In genomic region chr22:39175127-39176066, GRCh38 we compare ENCODE assay signal across 8 cellular contexts. TPM values are rescaled to one million over a fixed set of nuclear protein-coding genes. Genes with fewer than 3 reads are reported as not detected.
A peak's percentile ranks its signal among the peaks of the same experiment; 100 is the strongest.
DNase-seq lines count a peak whose midpoint lies in the region; ATAC-seq, FAIRE-seq and TF ChIP-seq lines count a peak whose summit lies in the region.

No MANE protein-coding gene starts in this region.

- POLR2A ChIA-PET in endothelial cell of umbilical vein (lab: Charles Lee), result interaction anchor here (0.6 to 2.0 kb wide), 6 partner anchors 39 to 143 kb away, joined by 3 to 7 read pairs (median 6); no protein-coding TSS in a partner anchor

- CTCF ChIA-PET in endothelial cell of umbilical vein (lab: Charles Lee), result interaction anchor here (1.0 to 5.9 kb wide), 11 partner anchors 39 to 354 kb away, joined by 3 to 72 read pairs (median 4); partner anchors contain the start of gene PDGFB
- CTCF ChIA-PET in activated CD8-positive, alpha-beta memory T cell treated with anti-CD3 and anti-CD28 coated beads, Interleukin-2, amount 10 ng/mL, durations not matched to agents 7 days and 5 days (lab: Charles Lee), result interaction anchor here (0.9 to 9.4 kb wide), 4 partner anchors 130 to 353 kb away, joined by 3 to 254 read pairs (median 61); partner anchors contain the start of gene RPL3

- TF ChIP-seq POLR2A in endothelial cell of umbilical vein (IDR thresholded peaks at IDR 0.05; ENCODE audit: low read depth, low read length), result no peak

- H3K36me3 ChIP-seq in endothelial cell of umbilical vein (ENCODE audit: control insufficient read depth in 2 of 2, extremely low read depth in 1 of 2, insufficient read depth in 2 of 2, low read length in 2 of 2), result no peaks in the 10 kb centered on the region

- H3K9me3 ChIP-seq in endothelial cell of umbilical vein (replicated peaks; ENCODE audit: control insufficient read depth, insufficient read depth, low read length), result no peaks in the 10 kb centered on the region

- H3K27me3 ChIP-seq in endothelial cell of umbilical vein (ENCODE audit: control insufficient read depth in 2 of 2, insufficient read depth in 2 of 2, low read length in 2 of 2), result no peaks in the 10 kb centered on the region

- peak overlapping the region; percentile 80 for H3K9ac ChIP-seq in endothelial cell of umbilical vein (replicated peaks; ENCODE audit: extremely low read depth, insufficient read depth, low read length)

- H3K9me1 ChIP-seq in endothelial cell of umbilical vein (replicated peaks; ENCODE audit: control insufficient read depth, extremely low read depth, insufficient read depth, low read length), result no peaks in the 10 kb centered on the region

- intact Hi-C loops in endothelial cell of umbilical vein (cut with micrococcal nuclease), result loop anchor here (10.0 kb wide), 1 partner anchor 349 kb away; the partner anchor contains the start of gene ATF4

- FAIRE-seq in endothelial cell of umbilical vein (lab: Jason Lieb, UNC), result peak; percentile 33

- H3K9me3 Mint-ChIP-seq in nephron, result no peaks in the 10 kb centered on the region
- H3K9me3 Mint-ChIP-seq in activated CD8-positive, alpha-beta memory T cell treated with anti-CD3 and anti-CD28 coated beads, Interleukin-2, amount 10 ng/mL, durations not matched to agents 7 days and 5 days (ENCODE audit: low read depth), result no peaks in the 10 kb centered on the region

- H3K79me2 ChIP-seq in endothelial cell of umbilical vein (ENCODE audit: control insufficient read depth, insufficient read depth, low read length), result no peaks in the 10 kb centered on the region

- dilution Hi-C loops in endothelial cell of umbilical vein (cut with MboI; ENCODE audit: extremely low pct_ligation_motif_present, low sequenced_read_pairs), result no loop called here

- TF ChIP-seq CTCF in endothelial cell of umbilical vein (IDR thresholded peaks at IDR 0.05; ENCODE audit: extremely low read depth in 1 of 2, insufficient read depth in 1 of 2, low read depth in 1 of 2, low read length in 2 of 2), result no peak
- TF ChIP-seq CTCF in nephron (IDR thresholded peaks at IDR 0.05; ENCODE audit: unreplicated experiment in 3 of 3), result no peak

- peak; percentile 46 for DNase-seq in A172 (ENCODE audit: low spot score)
- peak; percentile 50 for DNase-seq in LHCN-M2 (ENCODE audit: low read depth)
- DNase-seq in endothelial cell of umbilical vein (ENCODE audit: low read depth, low spot score), result peak; percentile 64
- DNase-seq in AG08395 (ENCODE audit: low spot score), result no peak
- no peak for DNase-seq in activated CD8-positive, alpha-beta memory T cell treated with anti-CD3 and anti-CD28 coated beads, Interleukin-2, amount 10 ng/mL, durations not matched to agents 7 days and 5 days
- no peak for DNase-seq in activated CD4-positive, alpha-beta T cell treated with anti-CD3 and anti-CD28 coated beads, Interleukin-2, amount 50 U/mL, for 4 hours

- BruUV-seq in endothelial cell of umbilical vein (replicated peaks; lab: Mats Ljungman, UMichigan), result no TSS peak

- peak overlapping the region; percentile 84 to 96 (median 92) for H3K27ac Mint-ChIP-seq in nephron
- no peak overlapping the region for H3K27ac Mint-ChIP-seq in activated CD8-positive, alpha-beta memory T cell treated with anti-CD3 and anti-CD28 coated beads, Interleukin-2, amount 10 ng/mL, durations not matched to agents 7 days and 5 days

- peaks cover 63% of the 10 kb centered on the region for H3K4me1 Mint-ChIP-seq in nephron
- peaks cover 48% of the 10 kb centered on the region for H3K4me1 Mint-ChIP-seq in activated CD8-positive, alpha-beta memory T cell treated with anti-CD3 and anti-CD28 coated beads, Interleukin-2, amount 10 ng/mL, durations not matched to agents 7 days and 5 days

- no peak overlapping the region for H2AFZ ChIP-seq in endothelial cell of umbilical vein (ENCODE audit: low read depth, low read length)

- peak overlapping the region; percentile 99 for H3K27ac ChIP-seq in endothelial cell of umbilical vein (ENCODE audit: insufficient read depth, low read depth, low read length)

- H4K20me1 ChIP-seq in endothelial cell of umbilical vein (replicated peaks; ENCODE audit: control insufficient read depth, extremely low read depth, insufficient read depth, low read length), result no peaks in the 10 kb centered on the region

- H3K4me3 Mint-ChIP-seq in nephron, result no peak overlapping the region
- H3K4me3 Mint-ChIP-seq in activated CD8-positive, alpha-beta memory T cell treated with anti-CD3 and anti-CD28 coated beads, Interleukin-2, amount 10 ng/mL, durations not matched to agents 7 days and 5 days, result no peak overlapping the region

- ATAC-seq in activated CD8-positive, alpha-beta memory T cell treated with anti-CD3 and anti-CD28 coated beads, Interleukin-2, amount 10 ng/mL, durations not matched to agents 7 days and 5 days, result no peak
- ATAC-seq in GM21360 (IDR thresholded peaks at IDR 0.05; ENCODE audit: unreplicated experiment), result no peak

- no peaks in the 10 kb centered on the region for H3K36me3 Mint-ChIP-seq in nephron (ENCODE audit: low read depth)
- H3K36me3 Mint-ChIP-seq in activated CD8-positive, alpha-beta memory T cell treated with anti-CD3 and anti-CD28 coated beads, Interleukin-2, amount 10 ng/mL, durations not matched to agents 7 days and 5 days, result no peaks in the 10 kb centered on the region

- peaks cover 85% of the 10 kb centered on the region for H3K4me1 ChIP-seq in endothelial cell of umbilical vein (ENCODE audit: control insufficient read depth, extremely low read depth, insufficient read depth, low read length)

- no peak overlapping the region for H3K4me3 ChIP-seq in endothelial cell of umbilical vein (replicated peaks in 1 of 3; ENCODE audit: insufficient read depth in 1 of 3, low read depth in 1 of 3, low read length in 3 of 3)

- peaks cover 5% of the 10 kb centered on the region for H3K27me3 Mint-ChIP-seq in nephron (ENCODE audit: low read depth)
- peaks cover 10% of the 10 kb centered on the region for H3K27me3 Mint-ChIP-seq in activated CD8-positive, alpha-beta memory T cell treated with anti-CD3 and anti-CD28 coated beads, Interleukin-2, amount 10 ng/mL, durations not matched to agents 7 days and 5 days

- peak overlapping the region; percentile 4 for H3K4me2 ChIP-seq in endothelial cell of umbilical vein (ENCODE audit: insufficient read depth, low read length)

TF ChIP-seq in endothelial cell of umbilical vein, 7 proteins besides CTCF, POLR2A, EP300 and RAD21:
- TF ChIP-seq GATA2 (IDR thresholded peaks at IDR 0.05; ENCODE audit: insufficient read depth, insufficient read length, low read depth, low read length), result no peak
- no peak for TF ChIP-seq MAX (IDR thresholded peaks at IDR 0.05; ENCODE audit: insufficient read depth, insufficient read length)
- no peak for TF ChIP-seq MYC (IDR thresholded peaks at IDR 0.05; ENCODE audit: low read depth, low read length)
- TF ChIP-seq JUN (IDR thresholded peaks at IDR 0.05; ENCODE audit: borderline replicate concordance, insufficient read depth, insufficient read length, low read depth), result no peak
- no peak for TF ChIP-seq FOS (IDR thresholded peaks at IDR 0.05; ENCODE audit: borderline replicate concordance, insufficient read depth, low read length)
- TF ChIP-seq EZH2 (IDR thresholded peaks at IDR 0.05; ENCODE audit: borderline replicate concordance, low read depth, low read length, severe bottlenecking), result no peak

RNA-seq across cellular contexts. Expression of gene CBX7, which starts 22.9 kb away (rescaled TPM):
- total RNA-seq in A172 (2014; rRNA removed; shearing (Covaris generic)), result 0.74 and 3.3 TPM in 2 replicates
- total RNA-seq in LHCN-M2 (2014; rRNA removed) (1.3 and 3.3 TPM in 2 replicates), endothelial cell of umbilical vein (5.1 and 7.1 TPM in 2 replicates)
- 3.7 TPM for polyA plus RNA-seq in LHCN-M2 (2012)
- polyA plus RNA-seq in endothelial cell of umbilical vein, result 3.4 and 4.0 TPM in 2 replicates
- polyA plus RNA-seq in endothelial cell of umbilical vein (2011; cell fraction: cytosol; rRNA removed), result 1.6 and 2.0 TPM in 2 replicates
- polyA plus RNA-seq in endothelial cell of umbilical vein (2011; cell fraction: nucleus; rRNA removed), result 12.0 and 13.9 TPM in 2 replicates
- 1.7 and 1.9 TPM in 2 replicates for polyA plus RNA-seq in endothelial cell of umbilical vein (2012)
- polyA minus RNA-seq in endothelial cell of umbilical vein, result 3.9 and 6.0 TPM in 2 replicates
- polyA minus RNA-seq in endothelial cell of umbilical vein (2011; cell fraction: cytosol; rRNA and poly(A)+ RNA removed), result 2.7 TPM
- polyA minus RNA-seq in endothelial cell of umbilical vein (2011; cell fraction: nucleus; rRNA and poly(A)+ RNA removed), result 6.1 and 6.7 TPM in 2 replicates
- 10 to 100 TPM; 12.7 to 13.5 TPM for total RNA-seq in activated CD8-positive, alpha-beta memory T cell treated with anti-CD3 and anti-CD28 coated beads, Interleukin-2, amount 10 ng/mL, durations not matched to agents 7 days and 5 days

Comparison
In these comparisons a context has a peak if more than half of its experiments do, and no peak if none do; other contexts are left out.
1. DNase-seq: peak in A172 (single experiment), LHCN-M2 (single experiment) and endothelial cell of umbilical vein (single experiment); none in AG08395 (single experiment), activated CD8-positive, alpha-beta memory T cell treated with anti-CD3 and anti-CD28 coated beads, Interleukin-2, amount 10 ng/mL, durations not matched to agents 7 days and 5 days (single experiment) and activated CD4-positive, alpha-beta T cell treated with anti-CD3 and anti-CD28 coated beads, Interleukin-2, amount 50 U/mL, for 4 hours (0 of 2).